19 cellular contexts compared by ENCODE assay signal in the genomic region with DNA sequence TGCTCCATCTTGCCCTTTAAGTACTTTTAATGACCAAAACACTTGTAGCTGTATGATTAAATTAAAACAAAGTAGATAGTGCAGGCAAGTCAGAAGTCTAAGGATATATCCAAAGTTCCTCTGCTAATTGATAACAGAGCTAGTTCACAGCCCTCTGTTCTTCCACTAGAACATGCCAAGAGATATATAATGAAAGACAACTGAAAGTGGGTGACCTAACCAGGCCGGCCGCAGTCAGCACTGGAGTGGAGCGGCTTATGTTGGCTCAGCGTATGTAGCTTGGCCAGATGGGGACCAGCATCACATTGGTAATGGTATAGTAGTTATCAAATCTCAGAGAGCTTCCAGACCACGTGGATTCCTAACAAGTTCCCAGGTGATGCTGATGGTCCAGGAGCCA. TPM values are rescaled to one million over a fixed set of nuclear protein-coding genes. Genes with fewer than 3 reads are reported as not detected.
"Had no signal": no experiment of that assay in that cellular context is flagged by ENCODE, and none has a peak within 500 bp of the region (broad histone marks: within the 10 kb centered on the region; RNA-seq: fewer than 3 reads in every experiment).

No MANE protein-coding gene starts in this region.

RNA-seq across cellular contexts. Expression of a gene that starts 52.1 kb away (rescaled TPM):
- total RNA-seq: activated B cell treated with CpG ODN at 0.5 μM for 24 hours; activated CD4-positive, alpha-beta memory T cell treated with anti-CD3 and anti-CD28 coated beads for 36 hours; activated CD4-positive, alpha-beta T cell treated with anti-CD3 and anti-CD28 coated beads, Interleukin-2, amount 10 ng/mL, durations not matched to agents 24 days and 14 days; activated CD8-positive, alpha-beta memory T cell treated with anti-CD3 and anti-CD28 coated beads for 36 hours; activated CD8-positive, alpha-beta T cell treated with anti-CD3 and anti-CD28 coated beads for 36 hours; activated naive CD4-positive, alpha-beta T cell treated with anti-CD3 and anti-CD28 coated beads for 36 hours; activated naive CD4-positive, alpha-beta T cell treated with anti-CD3 and anti-CD28 coated beads, Interleukin-2, amount 50 U/mL, for 72 hours; activated naive CD8-positive, alpha-beta T cell treated with anti-CD3 and anti-CD28 coated beads for 36 hours; activated T-cell treated with anti-CD3 and anti-CD28 coated beads, Interleukin-2, amount 50 U/mL, for 4 hours; activated T-cell treated with anti-CD3 and anti-CD28 coated beads, Interleukin-2, amount 50 U/mL, for 72 hours; activated T-helper 1 cell treated with anti-CD3 and anti-CD28 coated beads, Interleukin-12 subunit alpha, Interleukin-12 subunit beta, Interleukin-2, Interleukin-4 antibody, amounts not matched to agents 30 ng/mL and 10 ng/mL and 1 ng/mL, durations not matched to agents 14 hours and 24 hours and 36 hours; activated T-helper 17 cell treated with anti-CD3 and anti-CD28 coated beads, Interleukin-2, amount 50 U/mL, for 72 hours; adrenal gland; aorta; astrocyte; body of pancreas; breast epithelium; cardiac muscle cell; chondrocyte had no signal
